In genomic region chr9:95167998-95168397, GRCh38 we compare ENCODE assay signal across 8 cellular contexts.
A peak's percentile ranks its signal among the peaks of the same experiment; 100 is the strongest.
DNase-seq lines count a peak whose midpoint lies in the region; ATAC-seq, FAIRE-seq and TF ChIP-seq lines count a peak whose summit lies in the region.

No MANE protein-coding gene starts in this region.

- DNase-seq in AG04449 (ENCODE audit: low read depth, low spot score), result peak; percentile 78
- DNase-seq in GM12891 (ENCODE audit: insufficient read length, low spot score), result no peak
- DNase-seq in NCI-H526 (lab: John Stamatoyannopoulos, UW), result peak; percentile 21 to 52
- DNase-seq in activated CD4-positive, alpha-beta memory T cell treated with anti-CD3 and anti-CD28 coated beads for 36 hours, result peak; percentile 71
- peak; percentile 57 to 78 for DNase-seq in erythroblast (lab: John Stamatoyannopoulos, UW)
- peak; percentile 41 for DNase-seq in omental fat pad (ENCODE audit: low spot score)
- DNase-seq in GM19239 (ENCODE audit: insufficient read length, low spot score), result no peak

- peak overlapping the region; percentile 19 for H3K27ac Mint-ChIP-seq in activated CD4-positive, alpha-beta memory T cell treated with anti-CD3 and anti-CD28 coated beads for 36 hours

- H3K36me3 Mint-ChIP-seq in activated CD4-positive, alpha-beta memory T cell treated with anti-CD3 and anti-CD28 coated beads for 36 hours, result peaks cover 14% of the 10 kb centered on the region

- no peaks in the 10 kb centered on the region for H3K27me3 Mint-ChIP-seq in activated CD4-positive, alpha-beta memory T cell treated with anti-CD3 and anti-CD28 coated beads for 36 hours

- TF ChIP-seq POLR2A in GM12891 (IDR thresholded peaks at IDR 0.05; ENCODE audit: low read depth, low read length) (no peak), erythroblast (IDR thresholded peaks at IDR 0.05; ENCODE audit: low read length) (no peak)

- TF ChIP-seq CTCF in AG04449 (IDR thresholded peaks at IDR 0.05; ENCODE audit: insufficient read depth, low read length, missing control alignments) (peak; percentile 77), omental fat pad (IDR thresholded peaks at IDR 0.05) (peak in 1 of 3 donors; percentile 3)

- intact Hi-C loops in activated CD4-positive, alpha-beta memory T cell treated with anti-CD3 and anti-CD28 coated beads for 36 hours (cut with micrococcal nuclease), result loop anchor here (1.0 to 5.0 kb wide), 2 partner anchors 291 to 487 kb away; no protein-coding TSS in a partner anchor

- no peak overlapping the region for H3K4me3 ChIP-seq in AG04449 (ENCODE audit: low read depth, low read length)

- H3K4me3 Mint-ChIP-seq in activated CD4-positive, alpha-beta memory T cell treated with anti-CD3 and anti-CD28 coated beads for 36 hours, result no peak overlapping the region

- POLR2A ChIA-PET in AG04449 (lab: Yijun Ruan, JAX), result no interaction called here
- POLR2A ChIA-PET in activated CD4-positive, alpha-beta memory T cell treated with anti-CD3 and anti-CD28 coated beads for 36 hours (lab: Charles Lee), result interaction anchor here (1.2 kb wide), 1 partner anchor 499 kb away, joined by 3 read pairs; no protein-coding TSS in a partner anchor

- H3K4me1 Mint-ChIP-seq in activated CD4-positive, alpha-beta memory T cell treated with anti-CD3 and anti-CD28 coated beads for 36 hours (ENCODE audit: low read depth), result peaks cover 28% of the 10 kb centered on the region

- CTCF ChIA-PET in AG04449 (lab: Yijun Ruan, JAX), result interaction anchor here (0.7 to 3.0 kb wide), 46 partner anchors 10 to 1050 kb away, joined by 3 to 44 read pairs (median 4); partner anchors contain the start of gene PCAT7
- CTCF ChIA-PET in activated CD4-positive, alpha-beta memory T cell treated with anti-CD3 and anti-CD28 coated beads for 36 hours (lab: Charles Lee), result interaction anchor here (0.6 to 2.6 kb wide), 35 partner anchors 8 to 1065 kb away, joined by 3 to 51 read pairs (median 5); partner anchors contain the start of genes FANCC and PCAT7

- ATAC-seq in omental fat pad (ENCODE audit: low FRiP score) (peak; percentile 82), GM21528 (IDR thresholded peaks at IDR 0.05; ENCODE audit: low FRiP score, unreplicated experiment) (no peak)

- H3K9me3 Mint-ChIP-seq in activated CD4-positive, alpha-beta memory T cell treated with anti-CD3 and anti-CD28 coated beads for 36 hours, result no peaks in the 10 kb centered on the region

- FAIRE-seq in GM12891 (lab: Jason Lieb, UNC), result peak; percentile 89
- no peak for FAIRE-seq in GM19239 (lab: Jason Lieb, UNC)

TF ChIP-seq in GM12891, 5 proteins besides CTCF, POLR2A, EP300 and RAD21:
- TF ChIP-seq POLR2AphosphoS5 (IDR thresholded peaks at IDR 0.05; ENCODE audit: low read depth, low read length) (no peak), PAX5 (IDR thresholded peaks at IDR 0.05; ENCODE audit: insufficient read depth, low read length, severe bottlenecking) (no peak), POU2F2 (IDR thresholded peaks at IDR 0.05; ENCODE audit: low read depth, low read length) (no peak), TAF1 (IDR thresholded peaks at IDR 0.05; ENCODE audit: low read depth, low read length) (no peak), SPI1 (IDR thresholded peaks at IDR 0.05; ENCODE audit: low read depth, low read length) (no peak)

Comparison
In these comparisons a context has a peak if more than half of its experiments do, and no peak if none do; other contexts are left out.
1. DNase-seq: peak in AG04449 (single experiment), NCI-H526 (2 of 2), activated CD4-positive, alpha-beta memory T cell treated with anti-CD3 and anti-CD28 coated beads for 36 hours (single experiment), erythroblast (2 of 2) and omental fat pad (single experiment); none in GM12891 (single experiment) and GM19239 (single experiment).